In genomic region chr14:94394025-94394493, GRCh38 we compare ENCODE assay signal across 1 cellular context.
A peak's percentile ranks its signal among the peaks of the same experiment; 100 is the strongest.
TF ChIP-seq lines count a peak whose summit lies in the region.

No MANE protein-coding gene starts in this region.

TF ChIP-seq in HepG2, 621 proteins besides CTCF, POLR2A, EP300 and RAD21 (continued from another document and continues in another):
- TF ChIP-seq DMTF1 (CRISPR knock-in tag; IDR thresholded peaks at IDR 0.05): no peak
- no peak for TF ChIP-seq ZNF503 (CRISPR knock-in tag; IDR thresholded peaks at IDR 0.05)
- TF ChIP-seq ZFP36L2 (CRISPR knock-in tag; IDR thresholded peaks at IDR 0.05): no peak
- TF ChIP-seq ZNF234 (CRISPR knock-in tag; conservative IDR thresholded peaks at IDR 0.05): no peak
- no peak for TF ChIP-seq ZNF781 (CRISPR knock-in tag; IDR thresholded peaks at IDR 0.05; ENCODE audit: borderline replicate concordance, not compliant biosample characterization)
- 0 out of 2 replicates have a peak, but pooled peaks have one; percentile 75 for TF ChIP-seq ZNF354B (CRISPR knock-in tag; IDR thresholded peaks at IDR 0.05)
- peak; percentile 28; the same call in 1 of the 2 replicates for TF ChIP-seq MEIS1 (CRISPR knock-in tag; IDR thresholded peaks at IDR 0.05; ENCODE audit: borderline replicate concordance)
- no peak for TF ChIP-seq ZNF740 (CRISPR knock-in tag; IDR thresholded peaks at IDR 0.05)
- TF ChIP-seq ZBTB34 (CRISPR knock-in tag; IDR thresholded peaks at IDR 0.05): 0 out of 2 replicates have a peak, but pooled peaks have one; percentile 17
- TF ChIP-seq ZNF644 (CRISPR knock-in tag; IDR thresholded peaks at IDR 0.05; ENCODE audit: low read depth): no peak
- TF ChIP-seq NCOA2 (CRISPR knock-in tag; IDR thresholded peaks at IDR 0.05): no peak
- no peak for TF ChIP-seq NFKB2 (CRISPR knock-in tag; IDR thresholded peaks at IDR 0.05; ENCODE audit: borderline replicate concordance)
- TF ChIP-seq FUBP1 (CRISPR knock-in tag; IDR thresholded peaks at IDR 0.05; ENCODE audit: borderline replicate concordance): no peak
- TF ChIP-seq ZNF891 (CRISPR knock-in tag; IDR thresholded peaks at IDR 0.05): no peak
- TF ChIP-seq ZSCAN12 (CRISPR knock-in tag; IDR thresholded peaks at IDR 0.05): no peak
- no peak for TF ChIP-seq MXD4 (CRISPR knock-in tag; IDR thresholded peaks at IDR 0.05)
- TF ChIP-seq ATAD3A (CRISPR knock-in tag; IDR thresholded peaks at IDR 0.05): no peak
- TF ChIP-seq ZNF460 (CRISPR knock-in tag; IDR thresholded peaks at IDR 0.05; ENCODE audit: borderline replicate concordance): no peak
- TF ChIP-seq IRF2 (CRISPR knock-in tag; IDR thresholded peaks at IDR 0.05): no peak
- peak; percentile 28; the same call in 1 of the 2 replicates for TF ChIP-seq ZBTB26 (CRISPR knock-in tag; IDR thresholded peaks at IDR 0.05; ENCODE audit: borderline replicate concordance)
- TF ChIP-seq NBN (conservative IDR thresholded peaks at IDR 0.05): no peak
- TF ChIP-seq NFE2L1 (CRISPR knock-in tag; IDR thresholded peaks at IDR 0.05; ENCODE audit: borderline replicate concordance): no peak
- no peak for TF ChIP-seq CREB1 (IDR thresholded peaks at IDR 0.05)
- peak; percentile 54; the same call in 1 of the 2 replicates for TF ChIP-seq CREB1 (CRISPR knock-in tag; IDR thresholded peaks at IDR 0.05)
- peak; percentile 63; the same call in 1 of the 2 replicates for TF ChIP-seq SOX5 (CRISPR knock-in tag; IDR thresholded peaks at IDR 0.05; ENCODE audit: borderline replicate concordance)
- no peak for TF ChIP-seq HMG20B (CRISPR knock-in tag; conservative IDR thresholded peaks at IDR 0.05)
- no peak for TF ChIP-seq ZBTB14 (CRISPR knock-in tag; IDR thresholded peaks at IDR 0.05)
- TF ChIP-seq EHMT2 (IDR thresholded peaks at IDR 0.05; ENCODE audit: borderline replicate concordance, low read depth, low read length): no peak; the same call in 1 of the 2 replicates
- TF ChIP-seq ZSCAN29 (CRISPR knock-in tag; conservative IDR thresholded peaks at IDR 0.05): peak; percentile 56; the same call in 1 of the 2 replicates
- TF ChIP-seq CCAR2 (optimal IDR thresholded peaks at IDR 0.05; ENCODE audit: low read depth, low read length): no peak
- no peak for TF ChIP-seq GATA4 (IDR thresholded peaks at IDR 0.05; ENCODE audit: borderline replicate concordance, low read depth)
- TF ChIP-seq USF2 (IDR thresholded peaks at IDR 0.05; ENCODE audit: low read depth, low read length): peak; percentile 58
- peak; percentile 75; the same call in 1 of the 2 replicates for TF ChIP-seq USF2 (CRISPR knock-in tag; IDR thresholded peaks at IDR 0.05; ENCODE audit: borderline replicate concordance)
- no peak for TF ChIP-seq PBX3 (CRISPR knock-in tag; IDR thresholded peaks at IDR 0.05; ENCODE audit: borderline replicate concordance)
- TF ChIP-seq ZBTB43 (CRISPR knock-in tag; conservative IDR thresholded peaks at IDR 0.05): no peak
- TF ChIP-seq ZNF142 (CRISPR knock-in tag; IDR thresholded peaks at IDR 0.05): no peak
- TF ChIP-seq ZNF367 (CRISPR knock-in tag; IDR thresholded peaks at IDR 0.05; ENCODE audit: borderline replicate concordance): no peak
- no peak for TF ChIP-seq ATM (IDR thresholded peaks at IDR 0.05; ENCODE audit: borderline replicate concordance)
- no peak for TF ChIP-seq ZKSCAN5 (CRISPR knock-in tag; IDR thresholded peaks at IDR 0.05)
